Comparison of ENCODE assay signal across 15 cellular contexts in the genomic region with DNA sequence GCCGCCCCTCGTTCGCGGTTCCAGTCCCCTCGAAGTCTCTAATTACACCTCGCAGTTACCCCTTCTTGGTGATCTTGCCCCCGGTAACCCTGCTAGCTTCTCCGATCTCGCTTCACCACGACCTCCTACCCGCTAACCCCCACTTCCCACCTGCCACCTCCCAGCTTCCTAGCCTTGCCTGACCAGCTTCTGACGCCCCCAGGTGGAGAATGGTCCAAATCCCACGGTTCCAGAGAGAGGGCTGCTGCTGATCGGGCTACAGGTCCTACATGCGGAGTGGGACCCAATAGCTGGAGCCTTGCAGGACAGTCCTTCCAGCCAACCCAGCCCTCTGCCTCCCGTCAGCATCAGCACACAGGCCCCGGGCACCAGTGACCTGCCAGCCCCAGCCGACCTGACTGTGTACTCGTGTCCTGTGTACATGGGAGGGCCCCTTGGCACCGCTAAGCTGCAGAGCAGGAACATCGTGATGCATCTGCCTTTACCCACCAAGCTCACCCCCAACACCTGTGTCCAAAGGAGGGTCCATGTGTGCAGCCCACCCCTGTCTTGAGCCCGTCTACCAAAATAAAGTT. TPM values are rescaled to one million over a fixed set of nuclear protein-coding genes. Genes with fewer than 3 reads are reported as not detected.
A peak's percentile ranks its signal among the peaks of the same experiment; 100 is the strongest.
DNase-seq lines count a peak whose midpoint lies in the region; ATAC-seq and TF ChIP-seq lines count a peak whose summit lies in the region.
"Had no signal": no experiment of that assay in that cellular context is flagged by ENCODE, and none has a peak within 500 bp of the region (broad histone marks: within the 10 kb centered on the region; RNA-seq: fewer than 3 reads in every experiment).

No MANE protein-coding gene starts in this region.

- intact Hi-C loops in left ventricle myocardium inferior (cut with micrococcal nuclease) (no loop called here), cardiac septum (cut with DNase I) (no loop called here), gastrocnemius medialis (cut with DNase I; ENCODE audit: low total_unique reads) (loop anchor here (1.0 kb wide), 1 partner anchor 31 kb away; no protein-coding TSS in a partner anchor)

- H3K27ac ChIP-seq in left ventricle myocardium inferior (replicated peaks) (no peak overlapping the region), gastrocnemius medialis (peak overlapping the region in 3 of 4 donors; percentile 74 to 86 (median 80))
- H3K27ac ChIP-seq: RWPE1 had no signal

- no peak for DNase-seq in left ventricle myocardium inferior
- no peak for DNase-seq in cardiac septum (ENCODE audit: low spot score)
- no peak for DNase-seq in choroid plexus epithelial cell (ENCODE audit: low read depth)
- DNase-seq in iPS-NIHi7 (ENCODE audit: extremely low spot score) = peak; percentile 38
- DNase-seq in gastrocnemius medialis = no peak
- DNase-seq in NK-92 (lab: John Stamatoyannopoulos, UW; ENCODE audit: unreplicated experiment) = no peak
- no peak for DNase-seq in occipital lobe (lab: John Stamatoyannopoulos, UW)
- DNase-seq in HPDE6-E6E7 (ENCODE audit: extremely low spot score) = no peak
- DNase-seq: 8988T; BE2C; CD4-positive, alpha-beta T cell; NCI-H1105 treated with DMSO at 0.1 percent for 48 hours; NCI-H187 treated with DMSO at 0.1 percent for 48 hours; NCI-H345 had no signal

- in situ Hi-C loops in gastrocnemius medialis (cut with MboI; ENCODE audit: low sequenced_read_pairs in 4 of 4) = no loop called here

- no peak for ATAC-seq in gastrocnemius medialis

- H3K4me1 ChIP-seq in left ventricle myocardium inferior = peaks cover 39% of the 10 kb centered on the region
- peaks cover 25 to 26% of the 10 kb centered on the region in 2 donors for H3K4me1 ChIP-seq in gastrocnemius medialis

- no peaks in the 10 kb centered on the region for H3K36me3 ChIP-seq in left ventricle myocardium inferior
- peaks cover 0 to 3% of the 10 kb centered on the region in 2 donors for H3K36me3 ChIP-seq in gastrocnemius medialis
- H3K36me3 ChIP-seq: BE2C had no signal

- no peak for TF ChIP-seq CTCF in left ventricle myocardium inferior (IDR thresholded peaks at IDR 0.05; ENCODE audit: borderline replicate concordance)
- TF ChIP-seq CTCF in choroid plexus epithelial cell (conservative IDR thresholded peaks at IDR 0.05; ENCODE audit: low read depth, low read length) = peak; percentile 2
- TF ChIP-seq CTCF in gastrocnemius medialis (IDR thresholded peaks at IDR 0.05 in 4 of 5, conservative IDR thresholded peaks at IDR 0.05 in 1 of 5) = no peak

- TF ChIP-seq POLR2A in gastrocnemius medialis (IDR thresholded peaks at IDR 0.05) = no peak

- H3K27me3 ChIP-seq in left ventricle myocardium inferior (ENCODE audit: low read depth) = no peaks in the 10 kb centered on the region
- no peaks in the 10 kb centered on the region for H3K27me3 ChIP-seq in gastrocnemius medialis
- H3K27me3 ChIP-seq: BE2C had no signal

- H3K4me3 ChIP-seq in left ventricle myocardium inferior (peak overlapping the region; percentile 47), choroid plexus epithelial cell (ENCODE audit: low read depth, low read length) (no peak overlapping the region), gastrocnemius medialis (peak overlapping the region in 2 of 4 donors; percentile 8 to 35)

- H3K9me3 ChIP-seq in left ventricle myocardium inferior (replicated peaks) = no peaks in the 10 kb centered on the region
- no peaks in the 10 kb centered on the region for H3K9me3 ChIP-seq in gastrocnemius medialis
- H3K9me3 ChIP-seq: BE2C had no signal

RNA-seq across cellular contexts. Expression of a gene that starts 31.9 kb away (rescaled TPM):
- total RNA-seq in left ventricle myocardium inferior (19.2 TPM), cardiac septum (21.3 TPM), gastrocnemius medialis (10 to 100 TPM; 10.9 to 25.7 (median 14.9) TPM), occipital lobe (17.5 TPM)

RNA-seq across cellular contexts. Expression of a gene that starts 32.1 kb away (rescaled TPM):
- 192 TPM for total RNA-seq in left ventricle myocardium inferior
- 229 TPM for total RNA-seq in cardiac septum
- total RNA-seq in gastrocnemius medialis = 100 to 1,000 TPM in 1 of 4 donors, 10 to 100 TPM in 3; 48.3 to 113 (median 70.5) TPM
- total RNA-seq in occipital lobe = 44.9 TPM

RNA-seq across cellular contexts. Expression of a gene that starts 40.5 kb away (rescaled TPM):
- 106 TPM for total RNA-seq in left ventricle myocardium inferior
- 126 TPM for total RNA-seq in cardiac septum
- 10 to 100 TPM; 49.8 to 77.8 (median 65.7) TPM for total RNA-seq in gastrocnemius medialis
- total RNA-seq in occipital lobe = 15.3 TPM

RNA-seq across cellular contexts. Expression of a gene that starts 47.7 kb away (rescaled TPM):
- 84.2 TPM for total RNA-seq in left ventricle myocardium inferior
- 72.0 TPM for total RNA-seq in cardiac septum
- 10 to 100 TPM; 13.9 to 43.4 (median 19.6) TPM for total RNA-seq in gastrocnemius medialis
- 7.3 TPM for total RNA-seq in occipital lobe
